Comparison of ENCODE assay signal across 8 cellular contexts in genomic region chr17:72591500-72592241, GRCh38.
DNase-seq lines count a peak whose midpoint lies in the region; ATAC-seq, FAIRE-seq and TF ChIP-seq lines count a peak whose summit lies in the region.

No MANE protein-coding gene starts in this region.

- intact Hi-C loops in CD4-positive, alpha-beta memory T cell (cut with micrococcal nuclease): loop anchor here (5.0 kb wide), 1 partner anchor 41 kb away; no protein-coding TSS in a partner anchor
- intact Hi-C loops in IMR-90 (cut with micrococcal nuclease): loop anchor here (5.0 to 10.0 kb wide), 2 partner anchors 91 to 133 kb away; no protein-coding TSS in a partner anchor

- H3K18ac ChIP-seq in IMR-90 (ENCODE audit: low read depth, low read length): peak overlapping the region; percentile 45

- H3K9ac ChIP-seq in IMR-90 (ENCODE audit: low read depth, low read length): peak overlapping the region; percentile 97
- H3K9ac ChIP-seq in keratinocyte (ENCODE audit: control insufficient read depth, extremely low read depth, insufficient read depth, low read length): peak overlapping the region; percentile 82

- peak overlapping the region; percentile 88 to 95 (median 92) for H3K4me3 Mint-ChIP-seq in CD4-positive, alpha-beta memory T cell
- H3K4me3 Mint-ChIP-seq in stimulated activated naive CD8-positive, alpha-beta T cell treated with anti-CD3 and anti-CD28 coated beads, Interleukin-15, amount 100 ng/mL, for 72 hours: peak overlapping the region; percentile 78 to 85

- H3K9me3 ChIP-seq in CD4-positive, alpha-beta memory T cell (ENCODE audit: control insufficient read depth in 1 of 2, low read length in 2 of 2): no peaks in the 10 kb centered on the region
- H3K9me3 ChIP-seq in IMR-90 (ENCODE audit: control insufficient read depth, insufficient read depth, low read length): no peaks in the 10 kb centered on the region
- H3K9me3 ChIP-seq in keratinocyte (ENCODE audit: control insufficient read depth, low read depth, low read length): no peaks in the 10 kb centered on the region

- POLR2A ChIA-PET in CD4-positive, alpha-beta memory T cell (lab: Charles Lee; ENCODE audit: partially characterized antibody): interaction anchor here (0.9 to 2.5 kb wide), 5 partner anchors 26 to 637 kb away, joined by 3 to 18 read pairs (median 5); no protein-coding TSS in a partner anchor
- POLR2A ChIA-PET in IMR-90 (lab: Charles Lee; ENCODE audit: unreplicated experiment): interaction anchor here (0.6 kb wide), 1 partner anchor 394 kb away, joined by 8 read pairs; no protein-coding TSS in a partner anchor

- peak overlapping the region; percentile 8; the same call in 1 of the 2 replicates for H4K91ac ChIP-seq in IMR-90 (ENCODE audit: insufficient read depth, low read depth, low read length)

- in situ Hi-C loops in IMR-90 (cut with MboI; ENCODE audit: low sequenced_read_pairs) (loop anchor here (25.0 kb wide), 1 partner anchor 771 kb away; no protein-coding TSS in a partner anchor), astrocyte of the cerebellum (cut with HindIII; ENCODE audit: low sequenced_read_pairs) (no loop called here)

- DNase-seq in CD4-positive, alpha-beta memory T cell: peak in 1 of 5 donors; percentile 13
- DNase-seq in IMR-90: no peak
- no peak for DNase-seq in astrocyte of the cerebellum (ENCODE audit: low read depth)
- no peak for DNase-seq in keratinocyte (ENCODE audit: low read depth, low spot score)
- peak; percentile 7 to 10 for DNase-seq in stimulated activated naive CD8-positive, alpha-beta T cell treated with anti-CD3 and anti-CD28 coated beads, Interleukin-15, amount 100 ng/mL, for 72 hours
- no peak for DNase-seq in erythroblast (lab: John Stamatoyannopoulos, UW)

- dilution Hi-C loops in IMR-90 (cut with HindIII; ENCODE audit: low sequenced_read_pairs, unreplicated experiment) (no loop called here), keratinocyte (cut with MboI; ENCODE audit: extremely low pct_ligation_motif_present, low sequenced_read_pairs) (no loop called here)

- H2BK15ac ChIP-seq in IMR-90 (ENCODE audit: low read depth, low read length): peak overlapping the region; percentile 55; the same call in 1 of the 3 replicates

- 0 out of 2 replicates have a peak overlapping the region, but pooled peaks have one; percentile 3 for H4K5ac ChIP-seq in IMR-90 (ENCODE audit: low read depth, low read length)

- WGBS in IMR-90 (ENCODE audit: extremely low coverage in 2 of 2, insufficient read length in 1 of 2), 2 experiments: 0% methylated on average over 15 of the region's 56 CpGs; no CpG with 5 or more reads in 1 of the 2 experiments

- peak overlapping the region; percentile 57 for H3K4ac ChIP-seq in IMR-90 (ENCODE audit: low read depth, low read length)

- peak overlapping the region; percentile 47 for H2BK5ac ChIP-seq in IMR-90 (ENCODE audit: low read depth, low read length, poor library complexity, severe bottlenecking)

- H2AFZ ChIP-seq in IMR-90 (replicated peaks; ENCODE audit: low read length, poor library complexity): peak overlapping the region; percentile 97
- H2AFZ ChIP-seq in keratinocyte (ENCODE audit: control insufficient read depth, low read length): no peak overlapping the region

- H3K36me3 ChIP-seq in CD4-positive, alpha-beta memory T cell (ENCODE audit: insufficient read depth, low read length): no peaks in the 10 kb centered on the region
- H3K36me3 ChIP-seq in IMR-90 (ENCODE audit: control insufficient read depth, insufficient read depth, low read length) (no peaks in the 10 kb centered on the region), keratinocyte (ENCODE audit: control insufficient read depth in 2 of 2, extremely low read depth in 1 of 2, insufficient read depth in 2 of 2, low read length in 2 of 2) (no peaks in the 10 kb centered on the region)

- H4K20me1 ChIP-seq in IMR-90 (ENCODE audit: insufficient read depth, low read length) (0 out of 2 replicates have a peak, but pooled peaks cover 3% of the 10 kb centered on the region), keratinocyte (ENCODE audit: control insufficient read depth, extremely low read depth, insufficient read depth, low read length) (no peaks in the 10 kb centered on the region)

- H3K36me3 Mint-ChIP-seq in CD4-positive, alpha-beta memory T cell: no peaks in the 10 kb centered on the region

- H3K27ac Mint-ChIP-seq in CD4-positive, alpha-beta memory T cell: peak overlapping the region in 4 of 7 donors; percentile 59 to 93 (median 70)
- H3K27ac Mint-ChIP-seq in stimulated activated naive CD8-positive, alpha-beta T cell treated with anti-CD3 and anti-CD28 coated beads, Interleukin-15, amount 100 ng/mL, for 72 hours: peak overlapping the region in 1 of 2 donors; percentile 72

- peak overlapping the region; percentile 71 for H3K14ac ChIP-seq in IMR-90 (replicated peaks; ENCODE audit: low read depth, low read length)

- H2AK9ac ChIP-seq in IMR-90 (replicated peaks; ENCODE audit: low read depth, low read length, poor library complexity): peak overlapping the region; percentile 80

- H3K4me3 ChIP-seq in CD4-positive, alpha-beta memory T cell (ENCODE audit: low read length in 2 of 2): peak overlapping the region; percentile 45 to 47
- H3K4me3 ChIP-seq in IMR-90 (ENCODE audit: insufficient read depth, low read depth, low read length) (peak overlapping the region; percentile 99), astrocyte of the cerebellum (ENCODE audit: low read depth, low read length) (peak overlapping the region; percentile 94), keratinocyte (ENCODE audit: control insufficient read depth in 2 of 3, extremely low read depth in 1 of 3, insufficient read depth in 2 of 3, low read depth in 1 of 3, low read length in 3 of 3) (peak overlapping the region; percentile 81 to 91 (median 86))

- peaks cover 53% of the 10 kb centered on the region for H3K79me2 ChIP-seq in keratinocyte (ENCODE audit: control insufficient read depth, insufficient read depth, low read length)

- TF ChIP-seq CTCF in IMR-90 (conservative IDR thresholded peaks at IDR 0.05; ENCODE audit: low read depth, low read length): no peak
- TF ChIP-seq CTCF in astrocyte of the cerebellum (IDR thresholded peaks at IDR 0.05; ENCODE audit: low read depth, low read length, missing control alignments): no peak
- no peak for TF ChIP-seq CTCF in keratinocyte (optimal IDR thresholded peaks at IDR 0.05 in 1 of 3, IDR thresholded peaks at IDR 0.05 in 1 of 3, conservative IDR thresholded peaks at IDR 0.05 in 1 of 3; ENCODE audit: extremely low read depth in 1 of 3, insufficient read depth in 2 of 3, low read length in 3 of 3)

- CTCF ChIA-PET in CD4-positive, alpha-beta memory T cell (lab: Charles Lee; ENCODE audit: partially characterized antibody): interaction anchor here (1.1 to 1.5 kb wide), 3 partner anchors 31 to 135 kb away, joined by 3 to 7 read pairs (median 3); no protein-coding TSS in a partner anchor
- CTCF ChIA-PET in IMR-90 (lab: Yijun Ruan, JAX): interaction anchor here (0.9 to 1.2 kb wide), 3 partner anchors 26 to 133 kb away, joined by 5 to 6 read pairs (median 5); no protein-coding TSS in a partner anchor

- peaks cover 15 to 47% of the 10 kb centered on the region in 2 experiments for H3K79me1 ChIP-seq in IMR-90 (ENCODE audit: low read depth in 1 of 2, low read length in 2 of 2)

- peak overlapping the region in 1 of 2 experiments; percentile 23; a peak in 2 of 4 replicates for H4K8ac ChIP-seq in IMR-90 (ENCODE audit: low read depth in 2 of 2, low read length in 2 of 2)

- TF ChIP-seq RAD21 in IMR-90 (IDR thresholded peaks at IDR 0.05; ENCODE audit: low read length): no peak

- ATAC-seq in IMR-90 (ENCODE audit: low read depth) (peak; percentile 19), GM21619 (IDR thresholded peaks at IDR 0.05; ENCODE audit: unreplicated experiment) (no peak), HG02981 (IDR thresholded peaks at IDR 0.05; ENCODE audit: unreplicated experiment) (no peak)
- ATAC-seq in stimulated activated naive CD8-positive, alpha-beta T cell treated with anti-CD3 and anti-CD28 coated beads, Interleukin-15, amount 100 ng/mL, for 72 hours: peak; percentile 41

- peaks cover 29% of the 10 kb centered on the region for H3K4me1 ChIP-seq in CD4-positive, alpha-beta memory T cell (ENCODE audit: insufficient read depth, low read length)
- H3K4me1 ChIP-seq in IMR-90 (ENCODE audit: control insufficient read depth, insufficient read depth, low read length): peaks cover 22% of the 10 kb centered on the region
- H3K4me1 ChIP-seq in keratinocyte (ENCODE audit: control insufficient read depth, extremely low read depth, insufficient read depth, low read length): peaks cover 26% of the 10 kb centered on the region

- TSS peak; percentile 32 for BruUV-seq in IMR-90 (replicated peaks; lab: Mats Ljungman, UMichigan)

- no peak overlapping the region for H3K27ac ChIP-seq in CD4-positive, alpha-beta memory T cell (ENCODE audit: low read depth, low read length)
- peak overlapping the region; percentile 91 for H3K27ac ChIP-seq in IMR-90 (ENCODE audit: insufficient read depth, low read length)
- peak overlapping the region; percentile 97 for H3K27ac ChIP-seq in keratinocyte (ENCODE audit: control insufficient read depth, insufficient read depth, low read length)

- H3K9me3 Mint-ChIP-seq in CD4-positive, alpha-beta memory T cell: no peaks in the 10 kb centered on the region
- H3K9me3 Mint-ChIP-seq in stimulated activated naive CD8-positive, alpha-beta T cell treated with anti-CD3 and anti-CD28 coated beads, Interleukin-15, amount 100 ng/mL, for 72 hours: no peaks in the 10 kb centered on the region

- peaks cover 4% of the 10 kb centered on the region for H3K27me3 ChIP-seq in CD4-positive, alpha-beta memory T cell (ENCODE audit: insufficient read depth, low read length)
- H3K27me3 ChIP-seq in IMR-90 (ENCODE audit: control insufficient read depth, insufficient read depth, low read length): no peaks in the 10 kb centered on the region
- no peaks in the 10 kb centered on the region for H3K27me3 ChIP-seq in keratinocyte (ENCODE audit: control insufficient read depth, extremely low read depth, insufficient read depth, low read length)

- peak overlapping the region; percentile 68 for H2BK120ac ChIP-seq in IMR-90 (ENCODE audit: low read depth, low read length)

- peak overlapping the region; percentile 81; the same call in 1 of the 2 replicates for H3K23ac ChIP-seq in IMR-90 (ENCODE audit: low read depth, low read length)

- FAIRE-seq in keratinocyte (lab: Jason Lieb, UNC): no peak

- H2BK20ac ChIP-seq in IMR-90 (ENCODE audit: low read depth, low read length): 0 out of 2 replicates have a peak overlapping the region, but pooled peaks have one; percentile 4

- peak overlapping the region; percentile 61; the same call in 1 of the 2 replicates for H2AK5ac ChIP-seq in IMR-90 (ENCODE audit: low read depth, low read length)

- H3K4me1 Mint-ChIP-seq in CD4-positive, alpha-beta memory T cell: peaks cover 24 to 55% (median 40%) of the 10 kb centered on the region in 4 donors
- H3K4me1 Mint-ChIP-seq in stimulated activated naive CD8-positive, alpha-beta T cell treated with anti-CD3 and anti-CD28 coated beads, Interleukin-15, amount 100 ng/mL, for 72 hours: peaks cover 34% of the 10 kb centered on the region

- H3K27me3 Mint-ChIP-seq in CD4-positive, alpha-beta memory T cell: peaks cover 13 to 31% of the 10 kb centered on the region in 2 donors
- peaks cover 91% of the 10 kb centered on the region for H3K27me3 Mint-ChIP-seq in stimulated activated naive CD8-positive, alpha-beta T cell treated with anti-CD3 and anti-CD28 coated beads, Interleukin-15, amount 100 ng/mL, for 72 hours

- H3K4me2 ChIP-seq in IMR-90 (ENCODE audit: low read depth, low read length) (peak overlapping the region; percentile 98), keratinocyte (ENCODE audit: control insufficient read depth, extremely low read depth, insufficient read depth, low read depth, low read length) (peak overlapping the region; percentile 79)

- H3K56ac ChIP-seq in IMR-90 (ENCODE audit: extremely low read depth, insufficient read depth, low read length): peak overlapping the region; percentile 52

- TF ChIP-seq POLR2A in IMR-90 (IDR thresholded peaks at IDR 0.05; ENCODE audit: low read depth, low read length) (no peak; the same call in 1 of the 2 replicates), erythroblast (IDR thresholded peaks at IDR 0.05; ENCODE audit: low read length) (no peak)

- H3K9me1 ChIP-seq in IMR-90 (ENCODE audit: insufficient read depth, low read length) (peaks cover 12% of the 10 kb centered on the region; the same call in 1 of the 2 replicates), keratinocyte (ENCODE audit: control insufficient read depth, extremely low read depth, insufficient read depth, low read length) (no peaks in the 10 kb centered on the region)

Comparison
In these comparisons a context has a peak if more than half of its experiments do, and no peak if none do; other contexts are left out.
1. DNase-seq: peak in stimulated activated naive CD8-positive, alpha-beta T cell treated with anti-CD3 and anti-CD28 coated beads, Interleukin-15, amount 100 ng/mL, for 72 hours (2 of 2); none in IMR-90 (single experiment), astrocyte of the cerebellum (single experiment), keratinocyte (single experiment) and erythroblast (0 of 2).
2. H3K4me3 ChIP-seq: peak in every context shown above with its lines; median percentile 99 in IMR-90; 94 in astrocyte of the cerebellum; 86 in keratinocyte; 46 in CD4-positive, alpha-beta memory T cell.
3. ATAC-seq: peak in IMR-90 (single experiment) and stimulated activated naive CD8-positive, alpha-beta T cell treated with anti-CD3 and anti-CD28 coated beads, Interleukin-15, amount 100 ng/mL, for 72 hours (single experiment); none in GM21619 (single experiment) and HG02981 (single experiment).